In genomic region chr18:34223164-34223892, GRCh38 we compare ENCODE assay signal across 9 cellular contexts. TPM values are rescaled to one million over a fixed set of nuclear protein-coding genes. Genes with fewer than 3 reads are reported as not detected.
DNase-seq lines count a peak whose midpoint lies in the region; ATAC-seq lines count a peak whose summit lies in the region.
"Had no signal": no experiment of that assay in that cellular context is flagged by ENCODE, and none has a peak within 500 bp of the region (broad histone marks: within the 10 kb centered on the region; RNA-seq: fewer than 3 reads in every experiment).

No MANE protein-coding gene starts in this region.

- H3K27me3 Mint-ChIP-seq in T-cell: peaks cover 26 to 30% of the 10 kb centered on the region in 2 donors

- H3K4me1 Mint-ChIP-seq in T-cell: peaks cover 0 to 2% (median 0%) of the 10 kb centered on the region in 3 donors

- no peak overlapping the region for H3K27ac Mint-ChIP-seq in T-cell

- H3K4me3 ChIP-seq in iPS-18c (ENCODE audit: insufficient read depth, low read depth, low read length): peak overlapping the region; percentile 67

- H3K9me3 ChIP-seq in iPS-18c (ENCODE audit: control insufficient read depth, insufficient read depth, low read length): no peaks in the 10 kb centered on the region

- H3K9me3 Mint-ChIP-seq in T-cell: peaks cover 0 to 8% (median 6%) of the 10 kb centered on the region in 3 donors

- ATAC-seq in T-cell (replicated peaks in 1 of 4) (no peak), GM21423 (IDR thresholded peaks at IDR 0.05; ENCODE audit: unreplicated experiment) (no peak)

- no peak overlapping the region for H3K4me3 Mint-ChIP-seq in T-cell

- peak overlapping the region; percentile 76 for H3K27ac ChIP-seq in temporal lobe (ENCODE audit: low read depth, low read length)

- CTCF ChIA-PET in T-cell (lab: Charles Lee): no interaction called here

- no peaks in the 10 kb centered on the region for H3K36me3 Mint-ChIP-seq in T-cell

- POLR2A ChIA-PET in T-cell (lab: Charles Lee): no interaction called here

- peak; percentile 33 to 94 (median 92) for DNase-seq in NCI-H1417 (lab: John Stamatoyannopoulos, UW)
- no peak for DNase-seq in NCI-H1417 treated with DMSO at 0.1 percent for 48 hours (lab: John Stamatoyannopoulos, UW)
- DNase-seq in SW480 (ENCODE audit: low spot score): peak; percentile 3
- DNase-seq in T-cell: no peak
- DNase-seq in inferior parietal cortex (ENCODE audit: extremely low spot score): no peak

RNA-seq across cellular contexts. Expression of gene NOL4, which starts 1.4 kb away (rescaled TPM):
- 110 TPM for total RNA-seq in temporal lobe
- not detected for total RNA-seq in T-cell
- total RNA-seq: subcutaneous adipose tissue had no signal

Comparison
In these comparisons a context has a peak if more than half of its experiments do, and no peak if none do; other contexts are left out.
1. DNase-seq: peak in NCI-H1417 (3 of 3) and SW480 (single experiment); none in NCI-H1417 treated with DMSO at 0.1 percent for 48 hours (single experiment), T-cell (0 of 34) and inferior parietal cortex (single experiment).
2. RNA of gene NOL4, which starts 1.4 kb away (total RNA-seq): 110 TPM in temporal lobe (single experiment); not detected in T-cell; every median in the first group is over 100 times any median in the second.